ENCODE assay signal across 8 cellular contexts in genomic region chr10:100482181-100482833, GRCh38. TPM values are rescaled to one million over a fixed set of nuclear protein-coding genes. Genes with fewer than 3 reads are reported as not detected.
DNase-seq lines count a peak whose midpoint lies in the region; ATAC-seq and TF ChIP-seq lines count a peak whose summit lies in the region.

No MANE protein-coding gene starts in this region.

- peaks cover 11% of the 10 kb centered on the region for H3K27me3 Mint-ChIP-seq in T-helper 2 cell treated with Interferon-gamma antibody and Interleukin-4, amounts not matched to agents 5 μg/mL and 100 μg/mL, for 36 hours (ENCODE audit: low read depth)

- no peak for TF ChIP-seq POLR2A in uterus (IDR thresholded peaks at IDR 0.05)

- WGBS in hepatocyte (ENCODE audit: low lambda C conversion rate, missing lambda C conversion rate), result 2% methylated on average over 59 of the region's 59 CpGs

- peak overlapping the region; percentile 29 for H2AFZ ChIP-seq in hepatocyte

- H3K27me3 ChIP-seq in hepatocyte (peaks cover 46% of the 10 kb centered on the region), uterus (peaks cover 0 to 13% of the 10 kb centered on the region in 2 donors)

- TF ChIP-seq CTCF in hepatocyte (IDR thresholded peaks at IDR 0.05; ENCODE audit: poor library complexity) (peak; percentile 93), uterus (IDR thresholded peaks at IDR 0.05) (peak; percentile 39 to 63 (median 50))

- no peaks in the 10 kb centered on the region for H3K9me3 Mint-ChIP-seq in T-helper 2 cell treated with Interferon-gamma antibody and Interleukin-4, amounts not matched to agents 5 μg/mL and 100 μg/mL, for 36 hours

- peak overlapping the region; percentile 79 for H3K27ac Mint-ChIP-seq in T-helper 2 cell treated with Interferon-gamma antibody and Interleukin-4, amounts not matched to agents 5 μg/mL and 100 μg/mL, for 36 hours

- H3K4me2 ChIP-seq in hepatocyte, result peak overlapping the region; percentile 96

- peak overlapping the region; percentile 80 for H3K4me3 Mint-ChIP-seq in T-helper 2 cell treated with Interferon-gamma antibody and Interleukin-4, amounts not matched to agents 5 μg/mL and 100 μg/mL, for 36 hours

- intact Hi-C loops in uterus (cut with DNase I; ENCODE audit: low total_unique reads), result no loop called here

- H3K4me3 ChIP-seq in hepatocyte (peak overlapping the region; percentile 34), uterus (peak overlapping the region; percentile 28 to 30)

- H3K36me3 Mint-ChIP-seq in T-helper 2 cell treated with Interferon-gamma antibody and Interleukin-4, amounts not matched to agents 5 μg/mL and 100 μg/mL, for 36 hours (ENCODE audit: low read depth), result peaks cover 43% of the 10 kb centered on the region

- no peaks in the 10 kb centered on the region for H4K20me1 ChIP-seq in hepatocyte (ENCODE audit: insufficient read depth, poor library complexity, severe bottlenecking)

- H3K79me2 ChIP-seq in hepatocyte, result no peaks in the 10 kb centered on the region

- H3K4me1 ChIP-seq in hepatocyte (ENCODE audit: insufficient read depth) (peaks cover 11% of the 10 kb centered on the region), uterus (no peaks in the 10 kb centered on the region)

- peak; percentile 34 for ATAC-seq in GM19463 (IDR thresholded peaks at IDR 0.05; ENCODE audit: unreplicated experiment)

- no peak overlapping the region for H3K27ac ChIP-seq in hepatocyte
- no peak overlapping the region for H3K27ac ChIP-seq in uterus

- H3K36me3 ChIP-seq in hepatocyte (replicated peaks; ENCODE audit: insufficient read depth, low read depth), result no peaks in the 10 kb centered on the region
- H3K36me3 ChIP-seq in uterus, result no peaks in the 10 kb centered on the region

- DNase-seq in Ammon's horn (ENCODE audit: low spot score), result peak; percentile 84
- peak; percentile 65 for DNase-seq in NCI-H1105 (lab: John Stamatoyannopoulos, UW)
- DNase-seq in T-helper 2 cell treated with Interferon-gamma antibody and Interleukin-4, amounts not matched to agents 5 μg/mL and 100 μg/mL, for 36 hours (ENCODE audit: low spot score), result peak; percentile 66
- peak; percentile 89 for DNase-seq in astrocyte of the hippocampus (ENCODE audit: low read depth, low spot score)
- DNase-seq in hepatocyte (ENCODE audit: low spot score), result peak; percentile 88
- DNase-seq in pulmonary artery endothelial cell (ENCODE audit: low read depth, low spot score), result peak; percentile 30
- DNase-seq in uterus, result peak; percentile 25 to 52

- peaks cover 37% of the 10 kb centered on the region for H3K4me1 Mint-ChIP-seq in T-helper 2 cell treated with Interferon-gamma antibody and Interleukin-4, amounts not matched to agents 5 μg/mL and 100 μg/mL, for 36 hours (ENCODE audit: low read depth)

- H3K9me3 ChIP-seq in hepatocyte (ENCODE audit: low read depth), result no peaks in the 10 kb centered on the region
- no peaks in the 10 kb centered on the region for H3K9me3 ChIP-seq in uterus

- no peaks in the 10 kb centered on the region for H3K9me2 ChIP-seq in hepatocyte (replicated peaks; ENCODE audit: insufficient read depth)

RNA-seq across cellular contexts. Expression of gene WNT8B, which starts 19.5 kb away (rescaled TPM):
- not detected in 2 replicates for total RNA-seq in hepatocyte
- not detected in 2 replicates for polyA plus RNA-seq in hepatocyte
- not detected in 2 replicates for total RNA-seq in pulmonary artery endothelial cell
- total RNA-seq in uterus, result under 1 TPM in 1 of 4 donors, not detected in 3; 0.28 TPM

RNA-seq across cellular contexts. Expression of gene SEC31B, which starts 37.4 kb away (rescaled TPM):
- total RNA-seq in hepatocyte (2.3 and 5.4 TPM in 2 replicates), pulmonary artery endothelial cell (2.3 and 2.4 TPM in 2 replicates), uterus (10 to 100 TPM in 2 of 4 donors, 1 to 10 TPM in 2; 7.6 to 19.5 (median 13.8) TPM)
- 7.7 and 13.2 TPM in 2 replicates for polyA plus RNA-seq in hepatocyte

RNA-seq across cellular contexts. Expression of gene NDUFB8, which starts 47.4 kb away (rescaled TPM):
- total RNA-seq in hepatocyte (124 and 146 TPM in 2 replicates), pulmonary artery endothelial cell (223 and 247 TPM in 2 replicates), uterus (100 to 1,000 TPM in 2 of 4 donors, 10 to 100 TPM in 2; 78.3 to 134 (median 111) TPM)
- polyA plus RNA-seq in hepatocyte, result 350 and 355 TPM in 2 replicates

RNA-seq across cellular contexts. Expression of gene HIF1AN, which starts 53.4 kb away (rescaled TPM):
- total RNA-seq in hepatocyte, result 13.7 and 15.5 TPM in 2 replicates
- 32.1 and 36.0 TPM in 2 replicates for polyA plus RNA-seq in hepatocyte
- total RNA-seq in pulmonary artery endothelial cell, result 8.2 and 8.3 TPM in 2 replicates
- total RNA-seq in uterus, result 10 to 100 TPM in 2 of 4 donors, 1 to 10 TPM in 2; 2.8 to 36.2 (median 13.6) TPM

Comparison
In these comparisons a context has a peak if more than half of its experiments do, and no peak if none do; other contexts are left out.
1. DNase-seq: peak in every context shown above with its lines; median percentile 89 in astrocyte of the hippocampus; 88 in hepatocyte; 84 in Ammon's horn; 66 in T-helper 2 cell treated with Interferon-gamma antibody and Interleukin-4, amounts not matched to agents 5 μg/mL and 100 μg/mL, for 36 hours; 65 in NCI-H1105; 38 in uterus; 30 in pulmonary artery endothelial cell.